In genomic region chr6:14876778-14877613, GRCh38 we compare ENCODE assay signal across 8 cellular contexts.
DNase-seq lines count a peak whose midpoint lies in the region; ATAC-seq and TF ChIP-seq lines count a peak whose summit lies in the region.

No MANE protein-coding gene starts in this region.

- H3K4me3 ChIP-seq in MG63 (no peak overlapping the region), left lung (no peak overlapping the region)

- peaks cover 0 to 61% of the 10 kb centered on the region in 2 donors for H3K4me1 ChIP-seq in left lung

- ATAC-seq in GM21723 (IDR thresholded peaks at IDR 0.05; ENCODE audit: unreplicated experiment) (peak; percentile 60), left lung (peak; percentile 70)

- intact Hi-C loops in left lung (cut with DNase I), result no loop called here

- POLR2A ChIA-PET in GM10248 (lab: Yijun Ruan, JAX), result no interaction called here

- peak overlapping the region; percentile 50 to 89 for H3K27ac ChIP-seq in left lung

- DNase-seq in GM10248 (ENCODE audit: extremely low spot score), result peak; percentile 57
- DNase-seq in MG63, result peak; percentile 22
- DNase-seq in astrocyte of the hippocampus (ENCODE audit: low read depth, low spot score), result peak; percentile 63
- no peak for DNase-seq in left lung
- DNase-seq in DMS114 treated with DMSO at 0.1 percent for 48 hours (lab: John Stamatoyannopoulos, UW; ENCODE audit: unreplicated experiment), result no peak
- no peak for DNase-seq in cerebellar nuclear complex (lab: John Stamatoyannopoulos, UW)
- DNase-seq in SK-N-DZ (ENCODE audit: low spot score), result no peak

- H3K9me3 ChIP-seq in MG63, result no peaks in the 10 kb centered on the region
- no peaks in the 10 kb centered on the region for H3K9me3 ChIP-seq in left lung

- H3K36me3 ChIP-seq in MG63, result no peaks in the 10 kb centered on the region
- H3K36me3 ChIP-seq in left lung, result no peaks in the 10 kb centered on the region

- H3K27me3 ChIP-seq in MG63 (no peaks in the 10 kb centered on the region), left lung (no peaks in the 10 kb centered on the region)

- TF ChIP-seq CTCF in GM10248 (IDR thresholded peaks at IDR 0.05; ENCODE audit: control extremely low read depth, extremely low read depth, low read depth, missing control alignments) (no peak), left lung (IDR thresholded peaks at IDR 0.05) (peak in 1 of 2 donors; percentile 22)

- CTCF ChIA-PET in GM10248 (lab: Yijun Ruan, JAX), result interaction anchor here (0.7 to 1.7 kb wide), 6 partner anchors 10 to 146 kb away, joined by 3 to 4 read pairs (median 3); no protein-coding TSS in a partner anchor

Comparison
In these comparisons a context has a peak if more than half of its experiments do, and no peak if none do; other contexts are left out.
1. DNase-seq: peak in GM10248 (single experiment), MG63 (single experiment) and astrocyte of the hippocampus (single experiment); none in left lung (0 of 2), DMS114 treated with DMSO at 0.1 percent for 48 hours (single experiment), cerebellar nuclear complex (0 of 2) and SK-N-DZ (single experiment).